Comparison of ENCODE assay signal across 22 cellular contexts in the genomic region with DNA sequence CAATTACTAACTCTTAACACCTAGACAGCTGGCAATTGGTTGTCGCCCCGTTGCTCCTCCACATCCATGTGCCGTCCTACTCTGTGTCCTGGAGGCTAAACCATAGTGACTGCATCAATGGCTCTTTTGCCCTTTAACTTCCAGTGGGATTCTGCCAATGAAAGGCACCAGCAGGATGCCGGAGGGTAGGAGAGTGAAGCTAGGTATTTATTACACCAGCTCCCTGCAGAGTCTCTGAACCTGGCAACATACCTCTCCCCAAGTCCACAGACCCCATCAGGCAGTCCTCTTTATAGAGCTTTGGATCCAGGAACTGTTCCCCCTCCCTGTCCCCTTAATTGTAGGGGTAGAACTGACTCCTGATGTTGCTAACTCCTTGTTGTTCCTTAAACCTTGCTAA.
"Had no signal": no experiment of that assay in that cellular context is flagged by ENCODE, and none has a peak within 500 bp of the region (broad histone marks: within the 10 kb centered on the region; RNA-seq: fewer than 3 reads in every experiment).

No MANE protein-coding gene starts in this region.

- DNase-seq: colonic mucosa; effector CD8-positive, alpha-beta T cell; foreskin melanocyte; glutamatergic neuron; heart right ventricle; hippocampal formation; kidney; left lung; mesenchymal stem cell; midbrain; naive thymus-derived CD4-positive, alpha-beta T cell; nucleus accumbens; ovary; psoas muscle; right cardiac atrium; sigmoid colon; stimulated activated CD4-positive, alpha-beta T cell treated with anti-CD3 and anti-CD28 coated beads, Interleukin-4, amount 100 ng/mL, for 4 hours; stimulated activated naive CD8-positive, alpha-beta T cell treated with anti-CD3 and anti-CD28 coated beads, Interleukin-15, Interleukin-2, amounts not matched to agents 100 U/mL and 50 U/mL, for 24 hours; substantia nigra; testis; tibial artery had no signal

- H3K9me3 ChIP-seq: colonic mucosa, esophagus muscularis mucosa, left lung, ovary, psoas muscle, sigmoid colon, testis, tibial artery had no signal

- H3K4me1 ChIP-seq: colonic mucosa, esophagus muscularis mucosa, heart right ventricle, left lung, psoas muscle, sigmoid colon, testis, tibial artery had no signal

- H3K4me3 ChIP-seq: colonic mucosa, esophagus muscularis mucosa, heart right ventricle, left lung, ovary, psoas muscle, sigmoid colon, testis, tibial artery had no signal

- H3K27ac ChIP-seq: colonic mucosa, esophagus muscularis mucosa, heart right ventricle, left lung, ovary, psoas muscle, sigmoid colon, testis, tibial artery had no signal

- H3K27me3 ChIP-seq: colonic mucosa, heart right ventricle, ovary, sigmoid colon, testis, tibial artery had no signal

- H3K36me3 ChIP-seq: colonic mucosa, esophagus muscularis mucosa, heart right ventricle, left lung, ovary, sigmoid colon, tibial artery had no signal
